In genomic region chr15:89893696-89894450, GRCh38 we compare ENCODE assay signal across 1 cellular context.
TF ChIP-seq lines count a peak whose summit lies in the region.

Gene AP3S2 (minus strand): TSS chr15:89893994. CDS start chr15:89893949, 45 bp downstream.

TF ChIP-seq in WTC11, 78 proteins besides CTCF, POLR2A, EP300 and RAD21 (continued from another document and continues in another):
- TF ChIP-seq ZNF317 (CRISPR knock-in tag; IDR thresholded peaks at IDR 0.05; ENCODE audit: borderline replicate concordance, low read depth) (no peak), NR1H2 (CRISPR knock-in tag; IDR thresholded peaks at IDR 0.05) (no peak), MLX (CRISPR knock-in tag; IDR thresholded peaks at IDR 0.05) (no peak), RORB (CRISPR knock-in tag; IDR thresholded peaks at IDR 0.05) (no peak), USF1 (CRISPR knock-in tag; IDR thresholded peaks at IDR 0.05) (no peak), USF2 (CRISPR knock-in tag; IDR thresholded peaks at IDR 0.05) (no peak), NR2C2 (CRISPR knock-in tag; IDR thresholded peaks at IDR 0.05) (0 out of 2 replicates have a peak, but pooled peaks have one; percentile 54), SMAD3 (CRISPR knock-in tag; IDR thresholded peaks at IDR 0.05; ENCODE audit: borderline replicate concordance) (no peak), CREB1 (CRISPR knock-in tag; IDR thresholded peaks at IDR 0.05) (0 out of 2 replicates have a peak, but pooled peaks have one; percentile 60), GTF2I (CRISPR knock-in tag; conservative IDR thresholded peaks at IDR 0.05) (no peak), ZMAT4 (CRISPR knock-in tag; IDR thresholded peaks at IDR 0.05) (no peak), TP53 (CRISPR knock-in tag; IDR thresholded peaks at IDR 0.05) (no peak), IRF2 (CRISPR knock-in tag; IDR thresholded peaks at IDR 0.05; ENCODE audit: borderline replicate concordance, low read depth) (no peak), ZNF671 (CRISPR knock-in tag; IDR thresholded peaks at IDR 0.05) (no peak), KAT7 (CRISPR knock-in tag; IDR thresholded peaks at IDR 0.05; ENCODE audit: borderline replicate concordance) (peak; percentile 91), ZNF263 (CRISPR knock-in tag; IDR thresholded peaks at IDR 0.05; ENCODE audit: low read depth) (no peak), ZNF138 (CRISPR knock-in tag; conservative IDR thresholded peaks at IDR 0.05) (no peak), ELF4 (CRISPR knock-in tag; IDR thresholded peaks at IDR 0.05; ENCODE audit: low read depth) (no peak), GRHL2 (CRISPR knock-in tag; IDR thresholded peaks at IDR 0.05; ENCODE audit: insufficient replicate concordance, severe bottlenecking) (no peak), NFATC4 (CRISPR knock-in tag; IDR thresholded peaks at IDR 0.05) (no peak), FOXP1 (CRISPR knock-in tag; IDR thresholded peaks at IDR 0.05; ENCODE audit: borderline replicate concordance) (peak; percentile 98), TEAD1 (CRISPR knock-in tag; IDR thresholded peaks at IDR 0.05) (peak; percentile 83), CREM (CRISPR knock-in tag; IDR thresholded peaks at IDR 0.05) (0 out of 2 replicates have a peak, but pooled peaks have one; percentile 67), ZNF396 (CRISPR knock-in tag; IDR thresholded peaks at IDR 0.05; ENCODE audit: borderline replicate concordance) (no peak), NFE2L1 (CRISPR knock-in tag; IDR thresholded peaks at IDR 0.05) (peak; percentile 95), HMGA2 (CRISPR knock-in tag; IDR thresholded peaks at IDR 0.05) (no peak), ZNF532 (CRISPR knock-in tag; IDR thresholded peaks at IDR 0.05; ENCODE audit: borderline replicate concordance) (no peak), EMX1 (CRISPR knock-in tag; IDR thresholded peaks at IDR 0.05) (no peak), E2F1 (CRISPR knock-in tag; IDR thresholded peaks at IDR 0.05) (peak; percentile 85), MAX (CRISPR knock-in tag; IDR thresholded peaks at IDR 0.05) (peak; percentile 86), ZNF219 (CRISPR knock-in tag; IDR thresholded peaks at IDR 0.05; ENCODE audit: borderline replicate concordance) (no peak), ZBTB21 (CRISPR knock-in tag; IDR thresholded peaks at IDR 0.05; ENCODE audit: borderline replicate concordance) (0 out of 2 replicates have a peak, but pooled peaks have one; percentile 45), TEAD4 (CRISPR knock-in tag; IDR thresholded peaks at IDR 0.05) (no peak)
- TF ChIP-seq, protein P1, sequence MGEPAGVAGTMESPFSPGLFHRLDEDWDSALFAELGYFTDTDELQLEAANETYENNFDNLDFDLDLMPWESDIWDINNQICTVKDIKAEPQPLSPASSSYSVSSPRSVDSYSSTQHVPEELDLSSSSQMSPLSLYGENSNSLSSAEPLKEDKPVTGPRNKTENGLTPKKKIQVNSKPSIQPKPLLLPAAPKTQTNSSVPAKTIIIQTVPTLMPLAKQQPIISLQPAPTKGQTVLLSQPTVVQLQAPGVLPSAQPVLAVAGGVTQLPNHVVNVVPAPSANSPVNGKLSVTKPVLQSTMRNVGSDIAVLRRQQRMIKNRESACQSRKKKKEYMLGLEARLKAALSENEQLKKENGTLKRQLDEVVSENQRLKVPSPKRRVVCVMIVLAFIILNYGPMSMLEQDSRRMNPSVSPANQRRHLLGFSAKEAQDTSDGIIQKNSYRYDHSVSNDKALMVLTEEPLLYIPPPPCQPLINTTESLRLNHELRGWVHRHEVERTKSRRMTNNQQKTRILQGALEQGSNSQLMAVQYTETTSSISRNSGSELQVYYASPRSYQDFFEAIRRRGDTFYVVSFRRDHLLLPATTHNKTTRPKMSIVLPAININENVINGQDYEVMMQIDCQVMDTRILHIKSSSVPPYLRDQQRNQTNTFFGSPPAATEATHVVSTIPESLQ (CRISPR knock-in tag; IDR thresholded peaks at IDR 0.05): no peak
- TF ChIP-seq, protein P2, sequence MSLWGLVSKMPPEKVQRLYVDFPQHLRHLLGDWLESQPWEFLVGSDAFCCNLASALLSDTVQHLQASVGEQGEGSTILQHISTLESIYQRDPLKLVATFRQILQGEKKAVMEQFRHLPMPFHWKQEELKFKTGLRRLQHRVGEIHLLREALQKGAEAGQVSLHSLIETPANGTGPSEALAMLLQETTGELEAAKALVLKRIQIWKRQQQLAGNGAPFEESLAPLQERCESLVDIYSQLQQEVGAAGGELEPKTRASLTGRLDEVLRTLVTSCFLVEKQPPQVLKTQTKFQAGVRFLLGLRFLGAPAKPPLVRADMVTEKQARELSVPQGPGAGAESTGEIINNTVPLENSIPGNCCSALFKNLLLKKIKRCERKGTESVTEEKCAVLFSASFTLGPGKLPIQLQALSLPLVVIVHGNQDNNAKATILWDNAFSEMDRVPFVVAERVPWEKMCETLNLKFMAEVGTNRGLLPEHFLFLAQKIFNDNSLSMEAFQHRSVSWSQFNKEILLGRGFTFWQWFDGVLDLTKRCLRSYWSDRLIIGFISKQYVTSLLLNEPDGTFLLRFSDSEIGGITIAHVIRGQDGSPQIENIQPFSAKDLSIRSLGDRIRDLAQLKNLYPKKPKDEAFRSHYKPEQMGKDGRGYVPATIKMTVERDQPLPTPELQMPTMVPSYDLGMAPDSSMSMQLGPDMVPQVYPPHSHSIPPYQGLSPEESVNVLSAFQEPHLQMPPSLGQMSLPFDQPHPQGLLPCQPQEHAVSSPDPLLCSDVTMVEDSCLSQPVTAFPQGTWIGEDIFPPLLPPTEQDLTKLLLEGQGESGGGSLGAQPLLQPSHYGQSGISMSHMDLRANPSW (CRISPR knock-in tag; conservative IDR thresholded peaks at IDR 0.05; ENCODE audit: low read depth): no peak
- TF ChIP-seq, protein P3, sequence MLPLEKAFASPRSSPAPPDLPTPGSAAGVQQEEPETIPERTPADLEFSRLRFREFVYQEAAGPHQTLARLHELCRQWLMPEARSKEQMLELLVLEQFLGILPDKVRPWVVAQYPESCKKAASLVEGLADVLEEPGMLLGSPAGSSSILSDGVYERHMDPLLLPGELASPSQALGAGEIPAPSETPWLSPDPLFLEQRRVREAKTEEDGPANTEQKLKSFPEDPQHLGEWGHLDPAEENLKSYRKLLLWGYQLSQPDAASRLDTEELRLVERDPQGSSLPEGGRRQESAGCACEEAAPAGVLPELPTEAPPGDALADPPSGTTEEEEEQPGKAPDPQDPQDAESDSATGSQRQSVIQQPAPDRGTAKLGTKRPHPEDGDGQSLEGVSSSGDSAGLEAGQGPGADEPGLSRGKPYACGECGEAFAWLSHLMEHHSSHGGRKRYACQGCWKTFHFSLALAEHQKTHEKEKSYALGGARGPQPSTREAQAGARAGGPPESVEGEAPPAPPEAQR (CRISPR knock-in tag; IDR thresholded peaks at IDR 0.05): no peak
- TF ChIP-seq, protein P4, sequence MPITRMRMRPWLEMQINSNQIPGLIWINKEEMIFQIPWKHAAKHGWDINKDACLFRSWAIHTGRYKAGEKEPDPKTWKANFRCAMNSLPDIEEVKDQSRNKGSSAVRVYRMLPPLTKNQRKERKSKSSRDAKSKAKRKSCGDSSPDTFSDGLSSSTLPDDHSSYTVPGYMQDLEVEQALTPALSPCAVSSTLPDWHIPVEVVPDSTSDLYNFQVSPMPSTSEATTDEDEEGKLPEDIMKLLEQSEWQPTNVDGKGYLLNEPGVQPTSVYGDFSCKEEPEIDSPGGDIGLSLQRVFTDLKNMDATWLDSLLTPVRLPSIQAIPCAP (CRISPR knock-in tag; IDR thresholded peaks at IDR 0.05): 0 out of 2 replicates have a peak, but pooled peaks have one; percentile 82
- TF ChIP-seq, protein P5, sequence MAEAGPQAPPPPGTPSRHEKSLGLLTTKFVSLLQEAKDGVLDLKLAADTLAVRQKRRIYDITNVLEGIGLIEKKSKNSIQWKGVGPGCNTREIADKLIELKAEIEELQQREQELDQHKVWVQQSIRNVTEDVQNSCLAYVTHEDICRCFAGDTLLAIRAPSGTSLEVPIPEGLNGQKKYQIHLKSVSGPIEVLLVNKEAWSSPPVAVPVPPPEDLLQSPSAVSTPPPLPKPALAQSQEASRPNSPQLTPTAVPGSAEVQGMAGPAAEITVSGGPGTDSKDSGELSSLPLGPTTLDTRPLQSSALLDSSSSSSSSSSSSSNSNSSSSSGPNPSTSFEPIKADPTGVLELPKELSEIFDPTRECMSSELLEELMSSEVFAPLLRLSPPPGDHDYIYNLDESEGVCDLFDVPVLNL (CRISPR knock-in tag; IDR thresholded peaks at IDR 0.05; ENCODE audit: borderline replicate concordance, low read depth): no peak
- TF ChIP-seq, protein P6, sequence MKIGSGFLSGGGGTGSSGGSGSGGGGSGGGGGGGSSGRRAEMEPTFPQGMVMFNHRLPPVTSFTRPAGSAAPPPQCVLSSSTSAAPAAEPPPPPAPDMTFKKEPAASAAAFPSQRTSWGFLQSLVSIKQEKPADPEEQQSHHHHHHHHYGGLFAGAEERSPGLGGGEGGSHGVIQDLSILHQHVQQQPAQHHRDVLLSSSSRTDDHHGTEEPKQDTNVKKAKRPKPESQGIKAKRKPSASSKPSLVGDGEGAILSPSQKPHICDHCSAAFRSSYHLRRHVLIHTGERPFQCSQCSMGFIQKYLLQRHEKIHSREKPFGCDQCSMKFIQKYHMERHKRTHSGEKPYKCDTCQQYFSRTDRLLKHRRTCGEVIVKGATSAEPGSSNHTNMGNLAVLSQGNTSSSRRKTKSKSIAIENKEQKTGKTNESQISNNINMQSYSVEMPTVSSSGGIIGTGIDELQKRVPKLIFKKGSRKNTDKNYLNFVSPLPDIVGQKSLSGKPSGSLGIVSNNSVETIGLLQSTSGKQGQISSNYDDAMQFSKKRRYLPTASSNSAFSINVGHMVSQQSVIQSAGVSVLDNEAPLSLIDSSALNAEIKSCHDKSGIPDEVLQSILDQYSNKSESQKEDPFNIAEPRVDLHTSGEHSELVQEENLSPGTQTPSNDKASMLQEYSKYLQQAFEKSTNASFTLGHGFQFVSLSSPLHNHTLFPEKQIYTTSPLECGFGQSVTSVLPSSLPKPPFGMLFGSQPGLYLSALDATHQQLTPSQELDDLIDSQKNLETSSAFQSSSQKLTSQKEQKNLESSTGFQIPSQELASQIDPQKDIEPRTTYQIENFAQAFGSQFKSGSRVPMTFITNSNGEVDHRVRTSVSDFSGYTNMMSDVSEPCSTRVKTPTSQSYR (CRISPR knock-in tag; IDR thresholded peaks at IDR 0.05): 0 out of 2 replicates have a peak, but pooled peaks have one; percentile 76
- TF ChIP-seq, protein P7, sequence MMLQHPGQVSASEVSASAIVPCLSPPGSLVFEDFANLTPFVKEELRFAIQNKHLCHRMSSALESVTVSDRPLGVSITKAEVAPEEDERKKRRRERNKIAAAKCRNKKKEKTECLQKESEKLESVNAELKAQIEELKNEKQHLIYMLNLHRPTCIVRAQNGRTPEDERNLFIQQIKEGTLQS (CRISPR knock-in tag; conservative IDR thresholded peaks at IDR 0.05): no peak
